ENCODE assay signal across 1 cellular context in genomic region chr12:123004287-123004686, GRCh38.
A peak's percentile ranks its signal among the peaks of the same experiment; 100 is the strongest.
TF ChIP-seq lines count a peak whose summit lies in the region.

No MANE protein-coding gene starts in this region.

TF ChIP-seq in K562, 482 proteins besides CTCF, POLR2A, EP300 and RAD21:
- TF ChIP-seq XRCC3 (IDR thresholded peaks at IDR 0.05) (no peak), E2F5 (CRISPR knock-in tag; IDR thresholded peaks at IDR 0.05) (no peak), ZBTB33 (CRISPR knock-in tag; IDR thresholded peaks at IDR 0.05) (peak; percentile 61), NR2F6 (CRISPR knock-in tag; IDR thresholded peaks at IDR 0.05) (no peak), GATAD2B (IDR thresholded peaks at IDR 0.05; ENCODE audit: borderline replicate concordance) (no peak), L3MBTL2 (IDR thresholded peaks at IDR 0.05) (no peak), MAFF (IDR thresholded peaks at IDR 0.05; ENCODE audit: low read length) (no peak)
TF ChIP-seq in K562: peak in this region for 1.
